In genomic region chr20:63407928-63408683, GRCh38 we compare ENCODE assay signal across 38 cellular contexts. TPM values are rescaled to one million over a fixed set of nuclear protein-coding genes. Genes with fewer than 3 reads are reported as not detected.
"Had no signal": no experiment of that assay in that cellular context is flagged by ENCODE, and none has a peak within 500 bp of the region (broad histone marks: within the 10 kb centered on the region; RNA-seq: fewer than 3 reads in every experiment).

No MANE protein-coding gene starts in this region.

- H3K27me3 ChIP-seq: adrenal gland, body of pancreas had no signal

- H3K9me3 ChIP-seq: adrenal gland, body of pancreas, breast epithelium had no signal

- H3K36me3 ChIP-seq: adrenal gland, brain microvascular endothelial cell, breast epithelium had no signal

- DNase-seq: activated B cell treated with CpG ODN at 0.5 μM for 24 hours; activated CD4-positive, alpha-beta memory T cell treated with anti-CD3 and anti-CD28 coated beads for 36 hours; activated CD4-positive, alpha-beta T cell treated with anti-CD3 and anti-CD28 coated beads for 4 hours; activated CD4-positive, alpha-beta T cell treated with anti-CD3 and anti-CD28 coated beads, Interleukin-2, amount 10 ng/mL, durations not matched to agents 24 days and 14 days; activated CD4-positive, alpha-beta T cell treated with anti-CD3 and anti-CD28 coated beads, Interleukin-2, amount 50 U/mL, for 1 hour; activated CD4-positive, alpha-beta T cell treated with anti-CD3 and anti-CD28 coated beads, Interleukin-2, amount 50 U/mL, for 4 hours; activated CD4-positive, CD25-positive, alpha-beta regulatory T cell treated with anti-CD3 and anti-CD28 coated beads, Interleukin-2, amount 50 U/mL, for 72 hours; activated CD8-positive, alpha-beta memory T cell treated with anti-CD3 and anti-CD28 coated beads, Interleukin-2, amount 50 U/mL, for 4 hours; activated CD8-positive, alpha-beta T cell treated with anti-CD3 and anti-CD28 coated beads for 36 hours; activated effector memory CD4-positive, alpha-beta T cell treated with anti-CD3 and anti-CD28 coated beads, Interleukin-2, amount 50 U/mL, for 16 hours; activated gamma-delta T cell treated with Interleukin-2 at 50 U/mL for 16 hours; activated naive CD4-positive, alpha-beta T cell; activated naive CD4-positive, alpha-beta T cell treated with anti-CD3 and anti-CD28 coated beads for 36 hours; activated naive CD4-positive, alpha-beta T cell treated with anti-CD3 and anti-CD28 coated beads, Interleukin-2, amount 50 U/mL, for 16 hours; activated naive CD8-positive, alpha-beta T cell treated with anti-CD3 and anti-CD28 coated beads for 36 hours; activated T-cell treated with anti-CD3 and anti-CD28 coated beads for 4 hours; activated T-cell treated with anti-CD3 and anti-CD28 coated beads, Interleukin-2, amount 50 U/mL, for 1 hour; activated T-cell treated with anti-CD3 and anti-CD28 coated beads, Interleukin-2, amount 50 U/mL, for 4 hours; activated T-cell treated with anti-CD3 and anti-CD28 coated beads, Interleukin-2, amount 50 U/mL, for 72 hours; adrenal gland; amniotic stem cell; aorta; body of pancreas; brain microvascular endothelial cell; cerebellar nuclear complex; T-helper 1 cell; T-helper 2 cell; T-helper 9 cell had no signal

- H3K36me3 Mint-ChIP-seq: activated CD4-positive, alpha-beta memory T cell treated with anti-CD3 and anti-CD28 coated beads for 36 hours; activated naive CD4-positive, alpha-beta T cell treated with anti-CD3 and anti-CD28 coated beads, Interleukin-2, amount 50 U/mL, for 72 hours; activated naive CD8-positive, alpha-beta T cell treated with anti-CD3 and anti-CD28 coated beads for 36 hours had no signal

- H3K4me1 Mint-ChIP-seq: activated B cell treated with CpG ODN at 0.5 μM for 24 hours; activated naive CD8-positive, alpha-beta T cell treated with anti-CD3 and anti-CD28 coated beads for 36 hours; activated T-helper 17 cell treated with anti-CD3 and anti-CD28 coated beads, Interleukin-2, amount 50 U/mL, for 72 hours; central memory CD8-positive, alpha-beta T cell had no signal

- H3K4me3 Mint-ChIP-seq: activated B cell treated with CpG ODN at 0.5 μM for 24 hours; activated CD4-positive, alpha-beta memory T cell treated with anti-CD3 and anti-CD28 coated beads for 36 hours; activated CD4-positive, alpha-beta T cell treated with anti-CD3 and anti-CD28 coated beads, Interleukin-2, amount 10 ng/mL, durations not matched to agents 24 days and 14 days; activated CD8-positive, alpha-beta T cell treated with anti-CD3 and anti-CD28 coated beads for 36 hours; activated naive CD4-positive, alpha-beta T cell treated with anti-CD3 and anti-CD28 coated beads for 36 hours; activated naive CD8-positive, alpha-beta T cell treated with anti-CD3 and anti-CD28 coated beads for 36 hours; activated T-cell treated with anti-CD3 and anti-CD28 coated beads, Interleukin-2, amount 50 U/mL, for 4 hours; activated T-cell treated with anti-CD3 and anti-CD28 coated beads, Interleukin-2, amount 50 U/mL, for 72 hours; activated T-helper 1 cell treated with anti-CD3 and anti-CD28 coated beads, Interleukin-12 subunit alpha, Interleukin-12 subunit beta, Interleukin-2, Interleukin-4 antibody, amounts not matched to agents 30 ng/mL and 10 ng/mL and 1 ng/mL, durations not matched to agents 14 hours and 24 hours and 36 hours; activated T-helper 17 cell treated with anti-CD3 and anti-CD28 coated beads, Interleukin-2, amount 50 U/mL, for 72 hours; central memory CD8-positive, alpha-beta T cell; T-helper 1 cell treated with Interleukin-12 subunit alpha and Interleukin-12 subunit beta and Interleukin-4 antibody, amounts not matched to agents 30 μg/mL and 1 μg/mL, for 36 hours; T-helper 2 cell treated with Interferon-gamma antibody and Interleukin-4, amounts not matched to agents 5 μg/mL and 100 μg/mL, for 36 hours had no signal

- H3K4me3 ChIP-seq: adrenal gland, body of pancreas, breast epithelium had no signal

- FAIRE-seq: astrocyte, TTC549 had no signal

- H3K9me3 Mint-ChIP-seq: activated B cell treated with CpG ODN at 0.5 μM for 24 hours; activated CD4-positive, alpha-beta memory T cell treated with anti-CD3 and anti-CD28 coated beads for 36 hours; activated CD4-positive, alpha-beta T cell treated with anti-CD3 and anti-CD28 coated beads, Interleukin-2, amount 10 ng/mL, durations not matched to agents 24 days and 14 days; activated CD8-positive, alpha-beta T cell treated with anti-CD3 and anti-CD28 coated beads for 36 hours; activated naive CD4-positive, alpha-beta T cell treated with anti-CD3 and anti-CD28 coated beads for 36 hours; activated naive CD4-positive, alpha-beta T cell treated with anti-CD3 and anti-CD28 coated beads, Interleukin-2, amount 50 U/mL, for 72 hours; activated naive CD8-positive, alpha-beta T cell treated with anti-CD3 and anti-CD28 coated beads for 36 hours; activated T-cell treated with anti-CD3 and anti-CD28 coated beads, Interleukin-2, amount 50 U/mL, for 4 hours; activated T-helper 1 cell treated with anti-CD3 and anti-CD28 coated beads, Interleukin-12 subunit alpha, Interleukin-12 subunit beta, Interleukin-2, Interleukin-4 antibody, amounts not matched to agents 30 ng/mL and 10 ng/mL and 1 ng/mL, durations not matched to agents 14 hours and 24 hours and 36 hours; activated T-helper 17 cell treated with anti-CD3 and anti-CD28 coated beads, Interleukin-2, amount 50 U/mL, for 72 hours; central memory CD8-positive, alpha-beta T cell; T-helper 1 cell treated with Interleukin-12 subunit alpha and Interleukin-12 subunit beta and Interleukin-4 antibody, amounts not matched to agents 30 μg/mL and 1 μg/mL, for 36 hours; T-helper 2 cell treated with Interferon-gamma antibody and Interleukin-4, amounts not matched to agents 5 μg/mL and 100 μg/mL, for 36 hours had no signal

- H3K27ac Mint-ChIP-seq: activated B cell treated with CpG ODN at 0.5 μM for 24 hours; activated CD4-positive, alpha-beta memory T cell treated with anti-CD3 and anti-CD28 coated beads for 36 hours; activated CD4-positive, alpha-beta T cell treated with anti-CD3 and anti-CD28 coated beads, Interleukin-2, amount 10 ng/mL, durations not matched to agents 24 days and 14 days; activated CD8-positive, alpha-beta T cell treated with anti-CD3 and anti-CD28 coated beads for 36 hours; activated naive CD4-positive, alpha-beta T cell treated with anti-CD3 and anti-CD28 coated beads for 36 hours; activated naive CD4-positive, alpha-beta T cell treated with anti-CD3 and anti-CD28 coated beads, Interleukin-2, amount 50 U/mL, for 72 hours; activated naive CD8-positive, alpha-beta T cell treated with anti-CD3 and anti-CD28 coated beads for 36 hours; activated T-cell treated with anti-CD3 and anti-CD28 coated beads, Interleukin-2, amount 50 U/mL, for 72 hours; activated T-helper 1 cell treated with anti-CD3 and anti-CD28 coated beads, Interleukin-12 subunit alpha, Interleukin-12 subunit beta, Interleukin-2, Interleukin-4 antibody, amounts not matched to agents 30 ng/mL and 10 ng/mL and 1 ng/mL, durations not matched to agents 14 hours and 24 hours and 36 hours; activated T-helper 17 cell treated with anti-CD3 and anti-CD28 coated beads, Interleukin-2, amount 50 U/mL, for 72 hours; T-helper 1 cell treated with Interleukin-12 subunit alpha and Interleukin-12 subunit beta and Interleukin-4 antibody, amounts not matched to agents 30 μg/mL and 1 μg/mL, for 36 hours; T-helper 2 cell treated with Interferon-gamma antibody and Interleukin-4, amounts not matched to agents 5 μg/mL and 100 μg/mL, for 36 hours had no signal

- ATAC-seq: activated CD8-positive, alpha-beta T cell treated with anti-CD3 and anti-CD28 coated beads for 36 hours; activated naive CD4-positive, alpha-beta T cell treated with anti-CD3 and anti-CD28 coated beads, Interleukin-2, amount 50 U/mL, for 72 hours; activated T-cell treated with anti-CD3 and anti-CD28 coated beads, Interleukin-2, amount 50 U/mL, for 4 hours; activated T-cell treated with anti-CD3 and anti-CD28 coated beads, Interleukin-2, amount 50 U/mL, for 72 hours; activated T-helper 17 cell treated with anti-CD3 and anti-CD28 coated beads, Interleukin-2, amount 50 U/mL, for 72 hours; body of pancreas had no signal

- H3K27ac ChIP-seq: adrenal gland, body of pancreas, brain microvascular endothelial cell, breast epithelium had no signal

- H3K4me1 ChIP-seq: adrenal gland, body of pancreas, breast epithelium had no signal

RNA-seq across cellular contexts. Expression of gene CHRNA4, which starts 47.0 kb away (rescaled TPM):
- total RNA-seq: activated B cell treated with CpG ODN at 0.5 μM for 24 hours; activated CD4-positive, alpha-beta memory T cell treated with anti-CD3 and anti-CD28 coated beads for 36 hours; activated CD4-positive, alpha-beta T cell treated with anti-CD3 and anti-CD28 coated beads, Interleukin-2, amount 10 ng/mL, durations not matched to agents 24 days and 14 days; activated CD8-positive, alpha-beta memory T cell treated with anti-CD3 and anti-CD28 coated beads for 36 hours; activated CD8-positive, alpha-beta T cell treated with anti-CD3 and anti-CD28 coated beads for 36 hours; activated naive CD4-positive, alpha-beta T cell treated with anti-CD3 and anti-CD28 coated beads for 36 hours; activated naive CD4-positive, alpha-beta T cell treated with anti-CD3 and anti-CD28 coated beads, Interleukin-2, amount 50 U/mL, for 72 hours; activated naive CD8-positive, alpha-beta T cell treated with anti-CD3 and anti-CD28 coated beads for 36 hours; activated T-cell treated with anti-CD3 and anti-CD28 coated beads, Interleukin-2, amount 50 U/mL, for 4 hours; activated T-cell treated with anti-CD3 and anti-CD28 coated beads, Interleukin-2, amount 50 U/mL, for 72 hours; activated T-helper 1 cell treated with anti-CD3 and anti-CD28 coated beads, Interleukin-12 subunit alpha, Interleukin-12 subunit beta, Interleukin-2, Interleukin-4 antibody, amounts not matched to agents 30 ng/mL and 10 ng/mL and 1 ng/mL, durations not matched to agents 14 hours and 24 hours and 36 hours; activated T-helper 17 cell treated with anti-CD3 and anti-CD28 coated beads, Interleukin-2, amount 50 U/mL, for 72 hours; aorta; body of pancreas; breast epithelium had no signal
- polyA plus RNA-seq: aorta had no signal
